In genomic region chr2:113896791-113897190, GRCh38 we compare ENCODE assay signal across 17 cellular contexts. TPM values are rescaled to one million over a fixed set of nuclear protein-coding genes. Genes with fewer than 3 reads are reported as not detected.
A peak's percentile ranks its signal among the peaks of the same experiment; 100 is the strongest.
DNase-seq lines count a peak whose midpoint lies in the region; ATAC-seq and TF ChIP-seq lines count a peak whose summit lies in the region.
"Had no signal": no experiment of that assay in that cellular context is flagged by ENCODE, and none has a peak within 500 bp of the region (broad histone marks: within the 10 kb centered on the region; RNA-seq: fewer than 3 reads in every experiment).

No MANE protein-coding gene starts in this region.

- no peak for TF ChIP-seq CTCF in cardiac muscle cell (IDR thresholded peaks at IDR 0.05; ENCODE audit: low read depth, low read length)
- no peak for TF ChIP-seq CTCF in activated CD8-positive, alpha-beta T cell treated with anti-CD3 and anti-CD28 coated beads for 36 hours (IDR thresholded peaks at IDR 0.05)
- no peak for TF ChIP-seq CTCF in type B pancreatic cell (conservative IDR thresholded peaks at IDR 0.05)
- TF ChIP-seq CTCF in Calu3 (IDR thresholded peaks at IDR 0.05; ENCODE audit: unreplicated experiment) = no peak

- DNase-seq in cardiac muscle cell (ENCODE audit: low read depth in 1 of 2, low spot score in 1 of 2) (peak in 1 of 2 donors; percentile 55), right cardiac atrium (no peak), left ventricle myocardium superior (no peak), type B pancreatic cell (ENCODE audit: extremely low spot score, unreplicated experiment) (no peak), substantia nigra (lab: John Stamatoyannopoulos, UW) (no peak), Calu3 (no peak)
- no peak for DNase-seq in activated CD8-positive, alpha-beta T cell treated with anti-CD3 and anti-CD28 coated beads for 36 hours
- DNase-seq: amniotic stem cell, MG63, NCI-H524, occipital lobe, SHP77, stomach had no signal

- peaks cover 92% of the 10 kb centered on the region for H3K4me1 Mint-ChIP-seq in activated CD8-positive, alpha-beta T cell treated with anti-CD3 and anti-CD28 coated beads for 36 hours (ENCODE audit: low read depth)
- H3K4me1 Mint-ChIP-seq in type B pancreatic cell (ENCODE audit: unreplicated experiment) = peaks cover 71% of the 10 kb centered on the region
- H3K4me1 Mint-ChIP-seq in Calu3 (ENCODE audit: low read depth, unreplicated experiment) = peaks cover 77% of the 10 kb centered on the region

- peaks cover 64% of the 10 kb centered on the region for H3K36me3 Mint-ChIP-seq in activated CD8-positive, alpha-beta T cell treated with anti-CD3 and anti-CD28 coated beads for 36 hours (ENCODE audit: low read depth)
- H3K36me3 Mint-ChIP-seq in type B pancreatic cell (peaks cover 8% of the 10 kb centered on the region), Calu3 (ENCODE audit: insufficient read depth, unreplicated experiment) (peaks cover 41% of the 10 kb centered on the region)

- no peak overlapping the region for H3K27ac Mint-ChIP-seq in activated CD8-positive, alpha-beta T cell treated with anti-CD3 and anti-CD28 coated beads for 36 hours
- H3K27ac Mint-ChIP-seq in type B pancreatic cell = peak overlapping the region; percentile 8
- H3K27ac Mint-ChIP-seq in Calu3 (ENCODE audit: unreplicated experiment) = no peak overlapping the region

- H3K27me3 ChIP-seq in cardiac muscle cell (no peaks in the 10 kb centered on the region), right cardiac atrium (ENCODE audit: control insufficient read depth, insufficient read depth) (no peaks in the 10 kb centered on the region)
- H3K27me3 ChIP-seq: MG63, stomach had no signal

- H3K4me1 ChIP-seq in cardiac muscle cell (ENCODE audit: low read depth) = peaks cover 49% of the 10 kb centered on the region
- peaks cover 6% of the 10 kb centered on the region for H3K4me1 ChIP-seq in right cardiac atrium (ENCODE audit: control insufficient read depth, insufficient read depth, low read length)

- H3K9me3 ChIP-seq in cardiac muscle cell (ENCODE audit: low read depth) (no peaks in the 10 kb centered on the region), right cardiac atrium (ENCODE audit: control insufficient read depth, low read length) (no peaks in the 10 kb centered on the region)
- H3K9me3 ChIP-seq: MG63, stomach had no signal

- intact Hi-C loops in right cardiac atrium (cut with DNase I) (loop anchor here in 1 of 4 donors (10.0 kb wide), 1 partner anchor 142 kb away; the partner anchor contains the start of gene SLC35F5), left ventricle myocardium superior (cut with micrococcal nuclease) (no loop called here), Calu3 (cut with micrococcal nuclease; ENCODE audit: unreplicated experiment) (loop anchor here (10.0 kb wide), 1 partner anchor 658 kb away; no protein-coding TSS in a partner anchor)
- intact Hi-C loops in activated CD8-positive, alpha-beta T cell treated with anti-CD3 and anti-CD28 coated beads for 36 hours (cut with micrococcal nuclease) = loop anchor here (10.0 kb wide), 1 partner anchor 202 kb away; no protein-coding TSS in a partner anchor

- no peaks in the 10 kb centered on the region for H3K27me3 Mint-ChIP-seq in activated CD8-positive, alpha-beta T cell treated with anti-CD3 and anti-CD28 coated beads for 36 hours
- no peaks in the 10 kb centered on the region for H3K27me3 Mint-ChIP-seq in type B pancreatic cell
- no peaks in the 10 kb centered on the region for H3K27me3 Mint-ChIP-seq in Calu3 (ENCODE audit: unreplicated experiment)

- no peaks in the 10 kb centered on the region for H3K36me3 ChIP-seq in cardiac muscle cell

- ATAC-seq in right cardiac atrium = no peak
- no peak for ATAC-seq in activated CD8-positive, alpha-beta T cell treated with anti-CD3 and anti-CD28 coated beads for 36 hours
- peak; percentile 16 for ATAC-seq in left ventricle myocardium superior
- ATAC-seq in GM18868 (IDR thresholded peaks at IDR 0.05; ENCODE audit: unreplicated experiment) = no peak
- ATAC-seq: activated CD4-positive, CD25-positive, alpha-beta regulatory T cell treated with anti-CD3 and anti-CD28 coated beads, Interleukin-2, amount 50 U/mL, for 24 hours; HCT116 had no signal

- POLR2A ChIA-PET in activated CD8-positive, alpha-beta T cell treated with anti-CD3 and anti-CD28 coated beads for 36 hours (lab: Charles Lee) = interaction anchor here (6.8 kb wide), 1 partner anchor 12 kb away, joined by 35 read pairs; no protein-coding TSS in a partner anchor

- CTCF ChIA-PET in activated CD8-positive, alpha-beta T cell treated with anti-CD3 and anti-CD28 coated beads for 36 hours (lab: Charles Lee) = interaction anchor here (1.5 to 2.4 kb wide), 3 partner anchors 9 to 83 kb away, joined by 3 to 6 read pairs (median 5); no protein-coding TSS in a partner anchor
- CTCF ChIA-PET in Calu3 (lab: Charles Lee) = interaction anchor here (0.8 kb wide), 1 partner anchor 45 kb away, joined by 3 read pairs; no protein-coding TSS in a partner anchor

- 27% methylated on average over 2 of the region's 2 CpGs for WGBS in right cardiac atrium

- BruUV-seq in Calu3 (replicated peaks; lab: Mats Ljungman, UMichigan) = no TSS peak

- H3K4me3 Mint-ChIP-seq in activated CD8-positive, alpha-beta T cell treated with anti-CD3 and anti-CD28 coated beads for 36 hours = peak overlapping the region; percentile 37
- H3K4me3 Mint-ChIP-seq in type B pancreatic cell = no peak overlapping the region
- no peak overlapping the region for H3K4me3 Mint-ChIP-seq in Calu3 (ENCODE audit: low read depth, unreplicated experiment)

- H3K27ac ChIP-seq in cardiac muscle cell (peak overlapping the region; percentile 74), right cardiac atrium (ENCODE audit: low read length) (no peak overlapping the region), substantia nigra (ENCODE audit: low read depth, low read length, poor library complexity, severe bottlenecking) (no peak overlapping the region)
- H3K27ac ChIP-seq: C4-2B had no signal

- no peaks in the 10 kb centered on the region for H3K9me3 Mint-ChIP-seq in activated CD8-positive, alpha-beta T cell treated with anti-CD3 and anti-CD28 coated beads for 36 hours
- H3K9me3 Mint-ChIP-seq in type B pancreatic cell = no peaks in the 10 kb centered on the region
- H3K9me3 Mint-ChIP-seq in Calu3 (ENCODE audit: low read depth, unreplicated experiment) = no peaks in the 10 kb centered on the region

- no peak overlapping the region for H3K4me3 ChIP-seq in cardiac muscle cell
- no peak overlapping the region for H3K4me3 ChIP-seq in right cardiac atrium (ENCODE audit: low read length)
- H3K4me3 ChIP-seq: MG63, stomach had no signal

RNA-seq across cellular contexts. Expression of gene ACTR3, which starts 6.9 kb away (rescaled TPM):
- 64.5 and 69.7 TPM in 2 replicates for total RNA-seq in cardiac muscle cell
- 125 and 126 TPM in 2 replicates for polyA plus RNA-seq in cardiac muscle cell
- total RNA-seq in right cardiac atrium = 100 to 1,000 TPM; 120 to 168 (median 137) TPM
- polyA plus RNA-seq in right cardiac atrium = 42.3 TPM
- total RNA-seq in activated CD8-positive, alpha-beta T cell treated with anti-CD3 and anti-CD28 coated beads for 36 hours = 100 to 1,000 TPM; 442 to 449 TPM
- total RNA-seq in left ventricle myocardium superior = 117 TPM
- 175 and 217 TPM in 2 replicates for total RNA-seq in type B pancreatic cell (ENCODE audit: low replicate concordance)
- total RNA-seq in Calu3 (2022) = 277 and 296 TPM in 2 replicates
